ENCODE assay signal across 8 cellular contexts in the genomic region with DNA sequence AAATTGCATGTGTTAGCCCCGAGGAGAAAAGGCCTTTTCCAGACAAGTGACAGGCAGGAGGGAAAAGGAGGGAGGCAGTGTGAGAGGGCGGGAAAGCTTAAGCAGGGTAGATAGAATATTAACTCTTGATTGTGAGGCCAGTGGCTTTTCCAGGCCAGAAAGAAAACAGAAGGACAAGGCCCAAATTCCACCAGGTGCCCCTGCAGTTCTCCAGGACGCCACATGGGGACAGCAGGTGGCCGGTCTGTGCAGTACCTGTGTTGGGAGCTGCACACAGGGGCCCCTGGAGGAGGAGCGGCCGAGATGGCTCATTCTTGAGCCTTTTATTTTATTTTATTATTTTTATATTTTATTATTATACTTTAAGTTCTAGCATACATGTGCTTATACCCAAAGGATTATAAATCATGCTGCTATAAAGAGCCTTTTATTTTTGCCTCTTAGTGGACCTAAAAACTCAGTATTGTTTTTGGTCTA.
DNase-seq lines count a peak whose midpoint lies in the region; ATAC-seq, FAIRE-seq and TF ChIP-seq lines count a peak whose summit lies in the region.

No MANE protein-coding gene starts in this region.

- H3K9me3 ChIP-seq in cardiac muscle cell (ENCODE audit: low read depth) (no peaks in the 10 kb centered on the region), small intestine (ENCODE audit: control insufficient read depth, low read depth) (no peaks in the 10 kb centered on the region)

- DNase-seq in AG04449 (ENCODE audit: low read depth, low spot score): no peak
- peak; percentile 27 for DNase-seq in NCI-H1105 (lab: John Stamatoyannopoulos, UW)
- DNase-seq in activated T-helper 2 cell treated with anti-CD3 and anti-CD28 coated beads, Interferon-gamma antibody, Interleukin-2, Interleukin-4, amounts not matched to agents 10 μg/mL and 5 μg/mL and 100 μg/mL, durations not matched to agents 14 hours and 24 hours and 36 hours (ENCODE audit: low spot score): no peak
- DNase-seq in cardiac muscle cell (ENCODE audit: low read depth in 1 of 2, low spot score in 1 of 2): peak; percentile 48 to 58
- peak; percentile 59 for DNase-seq in small intestine
- no peak for DNase-seq in dedifferentiated amniotic fluid mesenchymal stem cell (ENCODE audit: extremely low spot score)

- H3K36me3 ChIP-seq in cardiac muscle cell (no peaks in the 10 kb centered on the region), small intestine (ENCODE audit: control insufficient read depth in 2 of 2, insufficient read depth in 2 of 2, low read length in 2 of 2) (peaks cover 4 to 9% of the 10 kb centered on the region in 2 donors)

- H3K4me1 Mint-ChIP-seq in activated T-helper 2 cell treated with anti-CD3 and anti-CD28 coated beads, Interferon-gamma antibody, Interleukin-2, Interleukin-4, amounts not matched to agents 10 μg/mL and 5 μg/mL and 100 μg/mL, durations not matched to agents 14 hours and 24 hours and 36 hours (ENCODE audit: low read depth): peaks cover 40% of the 10 kb centered on the region

- TF ChIP-seq CTCF in AG04449 (IDR thresholded peaks at IDR 0.05; ENCODE audit: insufficient read depth, low read length, missing control alignments) (peak; percentile 85), GM12874 (IDR thresholded peaks at IDR 0.05; ENCODE audit: insufficient read depth, low read depth, low read length) (peak; percentile 91), cardiac muscle cell (IDR thresholded peaks at IDR 0.05; ENCODE audit: low read depth, low read length) (peak; percentile 80)

- H3K4me3 ChIP-seq in AG04449 (ENCODE audit: low read depth, low read length) (no peak overlapping the region), cardiac muscle cell (no peak overlapping the region), small intestine (ENCODE audit: low read depth in 1 of 2, low read length in 2 of 2) (no peak overlapping the region)

- ATAC-seq in GM19023 (IDR thresholded peaks at IDR 0.05; ENCODE audit: unreplicated experiment): no peak

- WGBS in small intestine, 3 donors: 16 to 44% (median 33%) methylated on average over 6 of the region's 6 CpGs

- POLR2A ChIA-PET in AG04449 (lab: Yijun Ruan, JAX): interaction anchor here (1.2 kb wide), 1 partner anchor 20 kb away, joined by 3 read pairs; no protein-coding TSS in a partner anchor

- intact Hi-C loops in activated T-helper 2 cell treated with anti-CD3 and anti-CD28 coated beads, Interferon-gamma antibody, Interleukin-2, Interleukin-4, amounts not matched to agents 10 μg/mL and 5 μg/mL and 100 μg/mL, durations not matched to agents 14 hours and 24 hours and 36 hours (cut with micrococcal nuclease): no loop called here

- H3K4me3 Mint-ChIP-seq in activated T-helper 2 cell treated with anti-CD3 and anti-CD28 coated beads, Interferon-gamma antibody, Interleukin-2, Interleukin-4, amounts not matched to agents 10 μg/mL and 5 μg/mL and 100 μg/mL, durations not matched to agents 14 hours and 24 hours and 36 hours (ENCODE audit: low read depth): no peak overlapping the region

- peaks cover 85% of the 10 kb centered on the region for H3K36me3 Mint-ChIP-seq in activated T-helper 2 cell treated with anti-CD3 and anti-CD28 coated beads, Interferon-gamma antibody, Interleukin-2, Interleukin-4, amounts not matched to agents 10 μg/mL and 5 μg/mL and 100 μg/mL, durations not matched to agents 14 hours and 24 hours and 36 hours (ENCODE audit: low read depth)

- H3K27me3 Mint-ChIP-seq in activated T-helper 2 cell treated with anti-CD3 and anti-CD28 coated beads, Interferon-gamma antibody, Interleukin-2, Interleukin-4, amounts not matched to agents 10 μg/mL and 5 μg/mL and 100 μg/mL, durations not matched to agents 14 hours and 24 hours and 36 hours (ENCODE audit: low read depth): no peaks in the 10 kb centered on the region

- CTCF ChIA-PET in AG04449 (lab: Yijun Ruan, JAX): interaction anchor here (0.6 to 3.3 kb wide), 5 partner anchors 14 to 84 kb away, joined by 3 to 17 read pairs (median 4); no protein-coding TSS in a partner anchor

- H3K27me3 ChIP-seq in cardiac muscle cell (no peaks in the 10 kb centered on the region), small intestine (ENCODE audit: control insufficient read depth in 2 of 2, insufficient read depth in 2 of 2, low read length in 2 of 2) (no peaks in the 10 kb centered on the region)

- H3K4me1 ChIP-seq in cardiac muscle cell (ENCODE audit: low read depth): no peaks in the 10 kb centered on the region
- no peaks in the 10 kb centered on the region for H3K4me1 ChIP-seq in small intestine (ENCODE audit: control insufficient read depth in 2 of 2, insufficient read depth in 1 of 2, low read depth in 1 of 2, low read length in 1 of 2)

- FAIRE-seq in small intestine (lab: Jason Lieb, UNC): no peak

- no peaks in the 10 kb centered on the region for H3K9me3 Mint-ChIP-seq in activated T-helper 2 cell treated with anti-CD3 and anti-CD28 coated beads, Interferon-gamma antibody, Interleukin-2, Interleukin-4, amounts not matched to agents 10 μg/mL and 5 μg/mL and 100 μg/mL, durations not matched to agents 14 hours and 24 hours and 36 hours

- H3K27ac ChIP-seq in cardiac muscle cell: no peak overlapping the region
- H3K27ac ChIP-seq in small intestine (ENCODE audit: low read depth in 1 of 2, low read length in 1 of 2): no peak overlapping the region

- H3K27ac Mint-ChIP-seq in activated T-helper 2 cell treated with anti-CD3 and anti-CD28 coated beads, Interferon-gamma antibody, Interleukin-2, Interleukin-4, amounts not matched to agents 10 μg/mL and 5 μg/mL and 100 μg/mL, durations not matched to agents 14 hours and 24 hours and 36 hours: peak overlapping the region; percentile 9

Comparison
In these comparisons a context has a peak if more than half of its experiments do, and no peak if none do; other contexts are left out.
1. DNase-seq: peak in NCI-H1105 (single experiment), cardiac muscle cell (2 of 2) and small intestine (single experiment); none in AG04449 (single experiment), activated T-helper 2 cell treated with anti-CD3 and anti-CD28 coated beads, Interferon-gamma antibody, Interleukin-2, Interleukin-4, amounts not matched to agents 10 μg/mL and 5 μg/mL and 100 μg/mL, durations not matched to agents 14 hours and 24 hours and 36 hours (single experiment) and dedifferentiated amniotic fluid mesenchymal stem cell (single experiment).
2. Peak in every context shown above with its lines, with median percentiles within 50 percentile points of each other: CTCF ChIP-seq.